ENCODE assay signal across 16 cellular contexts in genomic region chr1:236021424-236022135, GRCh38. TPM values are rescaled to one million over a fixed set of nuclear protein-coding genes. Genes with fewer than 3 reads are reported as not detected.
A peak's percentile ranks its signal among the peaks of the same experiment; 100 is the strongest.
DNase-seq lines count a peak whose midpoint lies in the region; TF ChIP-seq lines count a peak whose summit lies in the region.
"Had no signal": no experiment of that assay in that cellular context is flagged by ENCODE, and none has a peak within 500 bp of the region (broad histone marks: within the 10 kb centered on the region; RNA-seq: fewer than 3 reads in every experiment).

No MANE protein-coding gene starts in this region.

- H3K36me3 ChIP-seq in muscle layer of colon (ENCODE audit: insufficient read depth, low read length), result peaks cover 66% of the 10 kb centered on the region
- peaks cover 0 to 37% of the 10 kb centered on the region in 2 donors for H3K36me3 ChIP-seq in vagina

- H3K9me3 ChIP-seq in muscle layer of colon (ENCODE audit: low read length) (no peaks in the 10 kb centered on the region), vagina (no peaks in the 10 kb centered on the region)
- H3K9me3 ChIP-seq: Caco-2 had no signal

- H3K4me1 ChIP-seq in muscle layer of colon (ENCODE audit: insufficient read depth, low read length) (peaks cover 30% of the 10 kb centered on the region), vagina (peaks cover 51% of the 10 kb centered on the region)

- no peaks in the 10 kb centered on the region for H3K27me3 ChIP-seq in muscle layer of colon (ENCODE audit: control insufficient read depth in 1 of 2, insufficient read depth in 2 of 2, low read length in 2 of 2)
- H3K27me3 ChIP-seq in vagina, result no peaks in the 10 kb centered on the region

- intact Hi-C loops in vagina (cut with DNase I), result loop anchor here (5.0 kb wide), 1 partner anchor 36 kb away; no protein-coding TSS in a partner anchor

- TF ChIP-seq CTCF in fibroblast of mammary gland (conservative IDR thresholded peaks at IDR 0.05; ENCODE audit: control insufficient read depth, insufficient read depth, low read depth, low read length) (no peak), vagina (IDR thresholded peaks at IDR 0.05) (no peak)

- H3K27ac ChIP-seq in muscle layer of colon (ENCODE audit: low read depth, low read length) (peak overlapping the region; percentile 35), vagina (peak overlapping the region; percentile 92)
- H3K27ac ChIP-seq: 22Rv1 had no signal

- DNase-seq in DMS 273 (lab: John Stamatoyannopoulos, UW; ENCODE audit: unreplicated experiment) (peak; percentile 48), DMS 273 treated with DMSO at 0.1 percent for 48 hours (lab: John Stamatoyannopoulos, UW) (no peak), fibroblast of mammary gland (ENCODE audit: low read depth) (peak; percentile 68), vagina (ENCODE audit: extremely low spot score in 2 of 2) (no peak), HCEC 1CT (no peak), SKM-1 treated with dmso at 0.1 percent for 144 hours (lab: John Stamatoyannopoulos, UW; ENCODE audit: unreplicated experiment) (no peak), HuH-7 (ENCODE audit: low spot score) (no peak)
- DNase-seq: Caco-2, GOT3, mesendoderm, NCI-H1092, NCI-H510A, posterior cingulate gyrus, RPMI8226 had no signal

- H3K4me3 ChIP-seq in fibroblast of mammary gland (ENCODE audit: control insufficient read depth, low read depth, low read length) (no peak overlapping the region), muscle layer of colon (ENCODE audit: low read depth in 1 of 2, low read length in 2 of 2) (no peak overlapping the region), vagina (no peak overlapping the region)

- H3K9ac ChIP-seq in muscle layer of colon (ENCODE audit: low read length), result no peak overlapping the region

- TF ChIP-seq POLR2A in vagina (IDR thresholded peaks at IDR 0.05), result no peak

RNA-seq across cellular contexts. Expression of gene NID1, which starts 43.3 kb away (rescaled TPM):
- 154 TPM for total RNA-seq in vagina

Comparison
In these comparisons a context has a peak if more than half of its experiments do, and no peak if none do; other contexts are left out.
1. DNase-seq: peak in DMS 273 (single experiment) and fibroblast of mammary gland (single experiment); none in DMS 273 treated with DMSO at 0.1 percent for 48 hours (single experiment), vagina (0 of 2), HCEC 1CT (single experiment), SKM-1 treated with dmso at 0.1 percent for 144 hours (single experiment) and HuH-7 (single experiment).